Comparison of ENCODE assay signal across 20 cellular contexts in genomic region chr12:98582093-98582492, GRCh38.
"Had no signal": no experiment of that assay in that cellular context is flagged by ENCODE, and none has a peak within 500 bp of the region (broad histone marks: within the 10 kb centered on the region; RNA-seq: fewer than 3 reads in every experiment).

No MANE protein-coding gene starts in this region.

- H3K4me1 ChIP-seq: colonic mucosa, esophagus muscularis mucosa, gastrocnemius medialis, heart right ventricle, pancreas, spleen, testis, upper lobe of left lung had no signal

- H3K9me3 ChIP-seq: colonic mucosa, esophagus muscularis mucosa, gastrocnemius medialis, heart right ventricle, pancreas, spleen, testis, upper lobe of left lung had no signal

- H3K36me3 ChIP-seq: colonic mucosa, esophagus muscularis mucosa, gastrocnemius medialis, heart right ventricle, pancreas, spleen, upper lobe of left lung had no signal

- H3K4me3 ChIP-seq: colonic mucosa, esophagus muscularis mucosa, gastrocnemius medialis, heart right ventricle, lung, pancreas, spleen, testis, upper lobe of left lung had no signal

- H3K27me3 ChIP-seq: colonic mucosa, esophagus muscularis mucosa, gastrocnemius medialis, heart right ventricle, pancreas, spleen, testis, upper lobe of left lung had no signal

- H3K27ac ChIP-seq: colonic mucosa, esophagus muscularis mucosa, gastrocnemius medialis, heart right ventricle, pancreas, spleen, testis, upper lobe of left lung had no signal

- DNase-seq: activated CD4-positive, alpha-beta T cell treated with anti-CD3 and anti-CD28 coated beads for 1 hour; activated CD4-positive, alpha-beta T cell treated with anti-CD3 and anti-CD28 coated beads, Interleukin-2, amount 50 U/mL, for 48 hours; activated naive CD4-positive, alpha-beta T cell treated with Interleukin-2 at 50 U/mL for 16 hours; activated naive CD8-positive, alpha-beta T cell treated with anti-CD3 and anti-CD28 coated beads, Interleukin-2, amount 50 U/mL, for 24 hours; caudate nucleus; colonic mucosa; gastrocnemius medialis; heart right ventricle; left colon; naive thymus-derived CD4-positive, alpha-beta T cell; pancreas; spleen; stimulated activated naive CD8-positive, alpha-beta T cell treated with anti-CD3 and anti-CD28 coated beads, Interleukin-15, amount 100 ng/mL, for 72 hours; T1000; testis; upper lobe of left lung had no signal

- ATAC-seq: activated naive CD8-positive, alpha-beta T cell treated with anti-CD3 and anti-CD28 coated beads, Interleukin-2, amount 50 U/mL, for 24 hours; activated T-helper 17 cell treated with anti-CD3 and anti-CD28 coated beads, Interleukin-2, amount 50 U/mL, for 72 hours; gastrocnemius medialis; heart right ventricle; left colon; naive thymus-derived CD4-positive, alpha-beta T cell; pancreas; sciatic nerve; stimulated activated naive CD8-positive, alpha-beta T cell treated with anti-CD3 and anti-CD28 coated beads, Interleukin-15, amount 100 ng/mL, for 72 hours had no signal

- FAIRE-seq: pancreas had no signal
